In genomic region chr20:37081717-37082289, GRCh38 we compare ENCODE assay signal across 10 cellular contexts. TPM values are rescaled to one million over a fixed set of nuclear protein-coding genes. Genes with fewer than 3 reads are reported as not detected.
DNase-seq lines count a peak whose midpoint lies in the region; ATAC-seq and TF ChIP-seq lines count a peak whose summit lies in the region.
"Had no signal": no experiment of that assay in that cellular context is flagged by ENCODE, and none has a peak within 500 bp of the region (broad histone marks: within the 10 kb centered on the region; RNA-seq: fewer than 3 reads in every experiment).

No MANE protein-coding gene starts in this region.

- H3K4me1 Mint-ChIP-seq in type B pancreatic cell (ENCODE audit: unreplicated experiment): no peaks in the 10 kb centered on the region

- peak; percentile 57 for TF ChIP-seq CTCF in type B pancreatic cell (conservative IDR thresholded peaks at IDR 0.05)

- H3K9me3 Mint-ChIP-seq in type B pancreatic cell: no peaks in the 10 kb centered on the region

- DNase-seq in stimulated activated CD4-positive, alpha-beta T cell treated with anti-CD3 and anti-CD28 coated beads, Interleukin-15, amount 100 ng/mL, for 24 hours: peak; percentile 20
- no peak for DNase-seq in stimulated activated CD4-positive, alpha-beta T cell treated with anti-CD3 and anti-CD28 coated beads, Interleukin-2, amount 100 ng/mL, for 48 hours
- peak; percentile 23 for DNase-seq in activated CD4-positive, alpha-beta T cell treated with anti-CD3 and anti-CD28 coated beads for 48 hours
- DNase-seq in germinal center (ENCODE audit: low spot score): peak; percentile 24
- DNase-seq in type B pancreatic cell (ENCODE audit: extremely low spot score, unreplicated experiment): no peak
- DNase-seq in HuH-7 (ENCODE audit: low spot score): no peak
- no peak for DNase-seq in dedifferentiated amniotic fluid mesenchymal stem cell (ENCODE audit: extremely low spot score)
- DNase-seq: caudate nucleus, NCI-H1105 had no signal

- H3K4me3 Mint-ChIP-seq in type B pancreatic cell: no peak overlapping the region

- H3K36me3 Mint-ChIP-seq in type B pancreatic cell: peaks cover 27% of the 10 kb centered on the region

- H3K27ac Mint-ChIP-seq in type B pancreatic cell: no peak overlapping the region

- no peak for ATAC-seq in GM19395 (IDR thresholded peaks at IDR 0.05; ENCODE audit: unreplicated experiment)

- H3K27me3 Mint-ChIP-seq in type B pancreatic cell: no peaks in the 10 kb centered on the region

RNA-seq across cellular contexts. Expression of gene RBL1, which starts 14.0 kb away (rescaled TPM):
- 7.6 and 16.0 TPM in 2 replicates for total RNA-seq in type B pancreatic cell (ENCODE audit: low replicate concordance)

Comparison
In these comparisons a context has a peak if more than half of its experiments do, and no peak if none do; other contexts are left out.
1. DNase-seq: peak in stimulated activated CD4-positive, alpha-beta T cell treated with anti-CD3 and anti-CD28 coated beads, Interleukin-15, amount 100 ng/mL, for 24 hours (single experiment), activated CD4-positive, alpha-beta T cell treated with anti-CD3 and anti-CD28 coated beads for 48 hours (single experiment) and germinal center (single experiment); none in stimulated activated CD4-positive, alpha-beta T cell treated with anti-CD3 and anti-CD28 coated beads, Interleukin-2, amount 100 ng/mL, for 48 hours (0 of 2), type B pancreatic cell (single experiment), HuH-7 (single experiment) and dedifferentiated amniotic fluid mesenchymal stem cell (single experiment).